Comparison of ENCODE assay signal across 14 cellular contexts in the genomic region with DNA sequence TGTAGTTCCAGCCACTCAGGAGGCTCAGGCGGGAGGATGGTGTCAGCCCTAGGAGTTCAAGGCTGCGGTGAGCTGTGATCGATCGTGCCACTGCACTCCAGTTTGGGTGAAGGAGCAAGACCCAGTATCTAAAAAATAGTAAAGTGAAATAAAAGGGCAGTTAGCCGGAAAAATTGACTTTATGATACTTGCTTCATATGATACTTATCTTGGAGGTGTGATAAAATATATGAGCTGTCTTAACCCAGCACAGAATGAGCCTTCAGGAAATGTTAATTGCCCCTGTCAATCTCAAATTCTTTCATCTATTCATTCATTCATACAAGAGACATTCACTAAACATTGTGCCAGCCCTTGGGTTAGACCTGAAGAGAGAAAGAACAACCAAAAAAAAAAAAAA.
"Had no signal": no experiment of that assay in that cellular context is flagged by ENCODE, and none has a peak within 500 bp of the region (broad histone marks: within the 10 kb centered on the region; RNA-seq: fewer than 3 reads in every experiment).

No MANE protein-coding gene starts in this region.

- H3K27ac Mint-ChIP-seq: activated B cell treated with CpG ODN at 0.5 μM for 24 hours; activated CD4-positive, alpha-beta T cell treated with anti-CD3 and anti-CD28 coated beads, Interleukin-2, amount 10 ng/mL, durations not matched to agents 7 days and 5 days; activated naive CD8-positive, alpha-beta T cell treated with anti-CD3 and anti-CD28 coated beads for 36 hours; activated T-cell treated with anti-CD3 and anti-CD28 coated beads, Interleukin-2, amount 50 U/mL, for 72 hours; T-helper 2 cell treated with Interferon-gamma antibody and Interleukin-4, amounts not matched to agents 5 μg/mL and 100 μg/mL, for 36 hours had no signal

- DNase-seq: activated B cell treated with CpG ODN at 0.5 μM for 24 hours; activated CD4-positive, alpha-beta T cell treated with anti-CD3 and anti-CD28 coated beads, Interleukin-2, amount 10 ng/mL, durations not matched to agents 7 days and 5 days; activated CD8-positive, alpha-beta memory T cell treated with anti-CD3 and anti-CD28 coated beads, Interleukin-2, amount 50 U/mL, for 48 hours; activated gamma-delta T cell; activated naive CD8-positive, alpha-beta T cell treated with anti-CD3 and anti-CD28 coated beads for 36 hours; activated T-cell treated with anti-CD3 and anti-CD28 coated beads, Interleukin-2, amount 50 U/mL, for 72 hours; dorsolateral prefrontal cortex; stimulated activated CD4-positive, alpha-beta T cell treated with anti-CD3 and anti-CD28 coated beads, Interleukin-15, amount 100 ng/mL, for 24 hours; stimulated activated CD4-positive, alpha-beta T cell treated with anti-CD3 and anti-CD28 coated beads, Interleukin-4, amount 100 ng/mL, for 1 hour; stimulated activated naive CD4-positive, alpha-beta T cell; SW 1271 had no signal

- H3K27me3 ChIP-seq: tibial artery, vagina had no signal

- H3K27me3 Mint-ChIP-seq: activated CD4-positive, alpha-beta T cell treated with anti-CD3 and anti-CD28 coated beads, Interleukin-2, amount 10 ng/mL, durations not matched to agents 7 days and 5 days had no signal

- H3K9me3 ChIP-seq: tibial artery, vagina had no signal

- H3K4me3 ChIP-seq: dorsolateral prefrontal cortex, tibial artery, vagina had no signal

- H3K36me3 ChIP-seq: tibial artery, vagina had no signal

- ATAC-seq: activated T-cell treated with anti-CD3 and anti-CD28 coated beads, Interleukin-2, amount 50 U/mL, for 72 hours had no signal

- H3K4me3 Mint-ChIP-seq: activated B cell treated with CpG ODN at 0.5 μM for 24 hours; activated CD4-positive, alpha-beta T cell treated with anti-CD3 and anti-CD28 coated beads, Interleukin-2, amount 10 ng/mL, durations not matched to agents 7 days and 5 days; activated naive CD8-positive, alpha-beta T cell treated with anti-CD3 and anti-CD28 coated beads for 36 hours; activated T-cell treated with anti-CD3 and anti-CD28 coated beads, Interleukin-2, amount 50 U/mL, for 72 hours; T-helper 2 cell treated with Interferon-gamma antibody and Interleukin-4, amounts not matched to agents 5 μg/mL and 100 μg/mL, for 36 hours had no signal

- H3K4me1 Mint-ChIP-seq: activated B cell treated with CpG ODN at 0.5 μM for 24 hours; activated CD4-positive, alpha-beta T cell treated with anti-CD3 and anti-CD28 coated beads, Interleukin-2, amount 10 ng/mL, durations not matched to agents 7 days and 5 days; activated naive CD8-positive, alpha-beta T cell treated with anti-CD3 and anti-CD28 coated beads for 36 hours had no signal

- H3K36me3 Mint-ChIP-seq: activated naive CD8-positive, alpha-beta T cell treated with anti-CD3 and anti-CD28 coated beads for 36 hours had no signal
